Comparison of ENCODE assay signal across 25 cellular contexts in the genomic region with DNA sequence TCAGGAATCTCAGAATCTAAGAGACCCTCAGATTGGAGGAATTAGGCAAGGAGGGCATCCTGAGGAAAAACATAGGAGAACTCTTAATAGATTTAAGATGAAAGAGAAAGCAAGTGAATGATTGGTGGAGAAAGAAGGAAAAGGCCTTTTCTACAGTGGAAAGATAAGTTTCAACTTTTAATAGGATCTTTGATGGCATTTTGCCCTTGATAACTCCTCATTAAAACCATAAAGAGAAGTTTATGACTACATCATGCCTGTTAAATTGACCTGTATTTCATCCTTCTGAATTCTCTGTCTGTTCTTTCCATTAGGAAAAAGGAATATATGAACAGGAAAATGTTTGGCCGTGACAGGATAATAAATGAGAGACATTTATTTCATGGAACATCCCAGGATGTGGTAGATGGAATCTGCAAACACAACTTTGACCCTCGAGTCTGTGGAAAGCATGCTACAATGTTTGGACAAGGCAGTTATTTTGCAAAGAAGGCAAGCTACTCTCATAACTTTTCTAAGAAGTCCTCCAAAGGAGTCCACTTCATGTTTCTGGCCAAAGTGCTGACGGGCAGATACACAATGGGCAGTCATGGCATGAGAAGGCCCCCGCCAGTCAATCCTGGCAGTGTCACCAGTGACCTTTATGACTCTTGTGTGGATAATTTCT. TPM values are rescaled to one million over a fixed set of nuclear protein-coding genes. Genes with fewer than 3 reads are reported as not detected.
DNase-seq lines count a peak whose midpoint lies in the region; ATAC-seq, FAIRE-seq and TF ChIP-seq lines count a peak whose summit lies in the region.
"Had no signal": no experiment of that assay in that cellular context is flagged by ENCODE, and none has a peak within 500 bp of the region (broad histone marks: within the 10 kb centered on the region; RNA-seq: fewer than 3 reads in every experiment).

No MANE protein-coding gene starts in this region.

- ATAC-seq in central memory CD8-positive, alpha-beta T cell (replicated peaks; ENCODE audit: extremely low read depth, poor library complexity, severe bottlenecking): no peak
- peak; percentile 63 for ATAC-seq in mucosa of descending colon
- no peak for ATAC-seq in GM18498 (IDR thresholded peaks at IDR 0.05; ENCODE audit: unreplicated experiment)
- ATAC-seq in GM18909 (IDR thresholded peaks at IDR 0.05; ENCODE audit: poor library complexity, unreplicated experiment): no peak
- ATAC-seq: foreskin keratinocyte; Right ventricle myocardium inferior; stimulated activated naive CD8-positive, alpha-beta T cell treated with anti-CD3 and anti-CD28 coated beads, Interleukin-15, Interleukin-2, amounts not matched to agents 100 U/mL and 50 U/mL, for 24 hours had no signal

- DNase-seq in CD14-positive monocyte (ENCODE audit: low spot score) (no peak), H54 (ENCODE audit: insufficient read length, low spot score) (no peak), mucosa of descending colon (no peak), WERI-Rb-1 (no peak)
- no peak for DNase-seq in central memory CD8-positive, alpha-beta T cell (ENCODE audit: low spot score in 2 of 2)
- DNase-seq in stimulated activated naive CD4-positive, alpha-beta T cell treated with Interleukin-2 at 50 U/mL for 16 hours (lab: John Stamatoyannopoulos, UW): no peak
- DNase-seq: activated CD4-positive, alpha-beta T cell treated with anti-CD3 and anti-CD28 coated beads for 1 hour; activated effector memory CD4-positive, alpha-beta T cell treated with anti-CD3 and anti-CD28 coated beads, Interleukin-2, amount 50 U/mL, for 16 hours; brain microvascular endothelial cell; CD4-positive, CD25-positive, alpha-beta regulatory T cell; DMS 273 treated with DMSO at 0.1 percent for 48 hours; erythroblast; foreskin keratinocyte; MV-4-11; NCI-H187; NCI-H226; NCI-H748 treated with DMSO at 0.1 percent for 48 hours; small intestine; stimulated activated CD4-positive, alpha-beta T cell treated with anti-CD3 and anti-CD28 coated beads, Interleukin-2, amount 100 ng/mL, for 48 hours; stimulated activated naive CD8-positive, alpha-beta T cell treated with anti-CD3 and anti-CD28 coated beads, Interleukin-15, Interleukin-2, amounts not matched to agents 100 U/mL and 50 U/mL, for 24 hours; thyroid gland had no signal

- intact Hi-C loops in CD14-positive monocyte (cut with micrococcal nuclease) (no loop called here), mucosa of descending colon (cut with DNase I, micrococcal nuclease) (no loop called here)

- H3K27me3 Mint-ChIP-seq in CD14-positive monocyte (ENCODE audit: low read depth in 3 of 3): no peaks in the 10 kb centered on the region
- H3K27me3 Mint-ChIP-seq in central memory CD8-positive, alpha-beta T cell: no peaks in the 10 kb centered on the region
- H3K27me3 Mint-ChIP-seq: CD4-positive, CD25-positive, alpha-beta regulatory T cell had no signal

- TF ChIP-seq POLR2A in H54 (IDR thresholded peaks at IDR 0.05; ENCODE audit: low read depth, low read length): no peak

- peaks cover 0 to 4% (median 0%) of the 10 kb centered on the region in 7 donors for H3K9me3 Mint-ChIP-seq in CD14-positive monocyte
- H3K9me3 Mint-ChIP-seq in central memory CD8-positive, alpha-beta T cell: no peaks in the 10 kb centered on the region
- H3K9me3 Mint-ChIP-seq: CD4-positive, CD25-positive, alpha-beta regulatory T cell had no signal

- H3K36me3 ChIP-seq in mucosa of descending colon (ENCODE audit: low read depth) (peaks cover 9% of the 10 kb centered on the region), WERI-Rb-1 (peaks cover 40% of the 10 kb centered on the region)

- H3K4me3 ChIP-seq in mucosa of descending colon (no peak overlapping the region), WERI-Rb-1 (ENCODE audit: low read depth, low read length) (no peak overlapping the region)
- H3K4me3 ChIP-seq: thyroid gland had no signal

- H3K36me3 Mint-ChIP-seq in CD14-positive monocyte: peaks cover 37 to 50% of the 10 kb centered on the region in 2 donors
- H3K36me3 Mint-ChIP-seq in central memory CD8-positive, alpha-beta T cell (ENCODE audit: insufficient read depth): peaks cover 55% of the 10 kb centered on the region

- H3K9me3 ChIP-seq in mucosa of descending colon (no peaks in the 10 kb centered on the region), WERI-Rb-1 (ENCODE audit: severe bottlenecking) (no peaks in the 10 kb centered on the region)
- H3K9me3 ChIP-seq: thyroid gland had no signal

- H3K4me3 Mint-ChIP-seq in CD14-positive monocyte: no peak overlapping the region
- H3K4me3 Mint-ChIP-seq in central memory CD8-positive, alpha-beta T cell: no peak overlapping the region

- peaks cover 9% of the 10 kb centered on the region for H3K4me1 ChIP-seq in mucosa of descending colon (ENCODE audit: low read depth)

- no peaks in the 10 kb centered on the region for H3K27me3 ChIP-seq in WERI-Rb-1 (ENCODE audit: insufficient read depth, low read depth, severe bottlenecking)
- H3K27me3 ChIP-seq: brain microvascular endothelial cell, foreskin keratinocyte, thyroid gland had no signal

- FAIRE-seq in H54 (lab: Jason Lieb, UNC): peak; percentile 33
- FAIRE-seq: small intestine had no signal

- H3K4me1 Mint-ChIP-seq in CD14-positive monocyte: peaks cover 45% of the 10 kb centered on the region
- peaks cover 39% of the 10 kb centered on the region for H3K4me1 Mint-ChIP-seq in central memory CD8-positive, alpha-beta T cell

- TF ChIP-seq CTCF in CD14-positive monocyte (IDR thresholded peaks at IDR 0.05) (no peak), mucosa of descending colon (IDR thresholded peaks at IDR 0.05) (no peak), WERI-Rb-1 (IDR thresholded peaks at IDR 0.05; ENCODE audit: low read depth, low read length) (no peak)

- H3K27ac ChIP-seq in WERI-Rb-1: no peak overlapping the region
- H3K27ac ChIP-seq: brain microvascular endothelial cell, foreskin keratinocyte, KMS-11 had no signal

- peak overlapping the region in 4 of 7 donors; percentile 13 to 59 (median 37) for H3K27ac Mint-ChIP-seq in CD14-positive monocyte
- peak overlapping the region; percentile 65 for H3K27ac Mint-ChIP-seq in central memory CD8-positive, alpha-beta T cell (ENCODE audit: low read depth)
- H3K27ac Mint-ChIP-seq: CD4-positive, CD25-positive, alpha-beta regulatory T cell had no signal

RNA-seq across cellular contexts. Expression of a gene that starts 30.1 kb away (rescaled TPM):
- polyA plus RNA-seq in CD14-positive monocyte: 10 to 100 TPM; 12.7 to 16.7 TPM
- 10 to 100 TPM; 26.4 to 28.6 (median 26.7) TPM for total RNA-seq in mucosa of descending colon
